In genomic region chr7:50792342-50793114, GRCh38 we compare ENCODE assay signal across 8 cellular contexts.
DNase-seq lines count a peak whose midpoint lies in the region; ATAC-seq and TF ChIP-seq lines count a peak whose summit lies in the region.

No MANE protein-coding gene starts in this region.

- no peak for TF ChIP-seq CTCF in astrocyte of the cerebellum (IDR thresholded peaks at IDR 0.05; ENCODE audit: low read depth, low read length, missing control alignments)

- H3K9me3 ChIP-seq in iPS-15b (ENCODE audit: control insufficient read depth, insufficient read depth, low read length): no peaks in the 10 kb centered on the region

- H3K9ac ChIP-seq in iPS-15b (ENCODE audit: low read depth, low read length): peak overlapping the region; percentile 62

- no peaks in the 10 kb centered on the region for H3K36me3 ChIP-seq in iPS-15b (ENCODE audit: control insufficient read depth, insufficient read depth, low read length)

- H3K4me3 ChIP-seq in astrocyte of the cerebellum (ENCODE audit: low read depth, low read length) (peak overlapping the region; percentile 57), iPS-15b (ENCODE audit: low read depth, low read length) (peak overlapping the region; percentile 81), skeletal muscle cell (ENCODE audit: low read depth, low read length) (peak overlapping the region; percentile 78)

- in situ Hi-C loops in astrocyte of the cerebellum (cut with HindIII; ENCODE audit: low sequenced_read_pairs): no loop called here

- peaks cover 14% of the 10 kb centered on the region for H3K4me1 ChIP-seq in iPS-15b (ENCODE audit: control insufficient read depth, insufficient read depth, low read length)

- DNase-seq in ELR (ENCODE audit: low read depth) (peak; percentile 62), NCI-H226 (peak; percentile 38), astrocyte of the cerebellum (ENCODE audit: low read depth) (no peak), skeletal muscle cell (ENCODE audit: low read depth) (no peak), cerebellar cortex (ENCODE audit: low spot score) (no peak)

- H3K27me3 ChIP-seq in iPS-15b (ENCODE audit: control insufficient read depth, insufficient read depth, low read length): peaks cover 24% of the 10 kb centered on the region

- ATAC-seq in GM18909 (IDR thresholded peaks at IDR 0.05; ENCODE audit: poor library complexity, unreplicated experiment): no peak
- ATAC-seq in HG03520 (IDR thresholded peaks at IDR 0.05; ENCODE audit: unreplicated experiment): no peak

Comparison
In these comparisons a context has a peak if more than half of its experiments do, and no peak if none do; other contexts are left out.
1. DNase-seq: peak in ELR (single experiment) and NCI-H226 (single experiment); none in astrocyte of the cerebellum (single experiment), skeletal muscle cell (single experiment) and cerebellar cortex (single experiment).
2. Peak in every context shown above with its lines, with median percentiles within 50 percentile points of each other: H3K4me3 ChIP-seq.